13 cellular contexts compared by ENCODE assay signal in genomic region chr2:239394978-239395377, GRCh38. TPM values are rescaled to one million over a fixed set of nuclear protein-coding genes. Genes with fewer than 3 reads are reported as not detected.
DNase-seq lines count a peak whose midpoint lies in the region; ATAC-seq and TF ChIP-seq lines count a peak whose summit lies in the region.
"Had no signal": no experiment of that assay in that cellular context is flagged by ENCODE, and none has a peak within 500 bp of the region (broad histone marks: within the 10 kb centered on the region; RNA-seq: fewer than 3 reads in every experiment).

No MANE protein-coding gene starts in this region.

- no peak overlapping the region for H3K27ac Mint-ChIP-seq in activated naive CD8-positive, alpha-beta T cell treated with anti-CD3 and anti-CD28 coated beads, Interleukin-2, amount 10 ng/mL, durations not matched to agents 7 days and 5 days
- H3K27ac Mint-ChIP-seq in activated naive CD8-positive, alpha-beta T cell treated with anti-CD3 and anti-CD28 coated beads, Interleukin-2, amount 50 U/mL, for 24 hours, result no peak overlapping the region
- H3K27ac Mint-ChIP-seq in activated T-helper 17 cell treated with anti-CD3 and anti-CD28 coated beads, Interleukin-2, amount 50 U/mL, for 72 hours, result peak overlapping the region; percentile 29
- no peak overlapping the region for H3K27ac Mint-ChIP-seq in neural crest cell (ENCODE audit: unreplicated experiment)
- H3K27ac Mint-ChIP-seq: B cell had no signal

- peaks cover 0 to 12% of the 10 kb centered on the region in 2 donors for H3K4me1 ChIP-seq in uterus

- H3K27me3 Mint-ChIP-seq in activated naive CD8-positive, alpha-beta T cell treated with anti-CD3 and anti-CD28 coated beads, Interleukin-2, amount 10 ng/mL, durations not matched to agents 7 days and 5 days, result no peaks in the 10 kb centered on the region
- H3K27me3 Mint-ChIP-seq in activated naive CD8-positive, alpha-beta T cell treated with anti-CD3 and anti-CD28 coated beads, Interleukin-2, amount 50 U/mL, for 24 hours, result no peaks in the 10 kb centered on the region
- H3K27me3 Mint-ChIP-seq in activated T-helper 17 cell treated with anti-CD3 and anti-CD28 coated beads, Interleukin-2, amount 50 U/mL, for 72 hours, result no peaks in the 10 kb centered on the region
- no peaks in the 10 kb centered on the region for H3K27me3 Mint-ChIP-seq in neural crest cell (ENCODE audit: low read depth)
- H3K27me3 Mint-ChIP-seq: B cell had no signal

- no peak overlapping the region for H3K4me3 ChIP-seq in uterus
- H3K4me3 ChIP-seq: PC-9 had no signal

- no peaks in the 10 kb centered on the region for H3K27me3 ChIP-seq in uterus

- H3K27ac ChIP-seq in uterus, result peak overlapping the region; percentile 53 to 71
- H3K27ac ChIP-seq: PC-9 had no signal

- intact Hi-C loops in uterus (cut with DNase I; ENCODE audit: low total_unique reads), result no loop called here

- H3K4me3 Mint-ChIP-seq in activated naive CD8-positive, alpha-beta T cell treated with anti-CD3 and anti-CD28 coated beads, Interleukin-2, amount 10 ng/mL, durations not matched to agents 7 days and 5 days, result no peak overlapping the region
- no peak overlapping the region for H3K4me3 Mint-ChIP-seq in activated naive CD8-positive, alpha-beta T cell treated with anti-CD3 and anti-CD28 coated beads, Interleukin-2, amount 50 U/mL, for 24 hours
- no peak overlapping the region for H3K4me3 Mint-ChIP-seq in activated T-helper 17 cell treated with anti-CD3 and anti-CD28 coated beads, Interleukin-2, amount 50 U/mL, for 72 hours
- peak overlapping the region; percentile 16 for H3K4me3 Mint-ChIP-seq in neural crest cell
- H3K4me3 Mint-ChIP-seq: B cell had no signal

- peaks cover 7% of the 10 kb centered on the region for H3K36me3 Mint-ChIP-seq in activated naive CD8-positive, alpha-beta T cell treated with anti-CD3 and anti-CD28 coated beads, Interleukin-2, amount 10 ng/mL, durations not matched to agents 7 days and 5 days
- peaks cover 2% of the 10 kb centered on the region for H3K36me3 Mint-ChIP-seq in activated naive CD8-positive, alpha-beta T cell treated with anti-CD3 and anti-CD28 coated beads, Interleukin-2, amount 50 U/mL, for 24 hours (ENCODE audit: low read depth)
- H3K36me3 Mint-ChIP-seq in activated T-helper 17 cell treated with anti-CD3 and anti-CD28 coated beads, Interleukin-2, amount 50 U/mL, for 72 hours (ENCODE audit: low read depth), result no peaks in the 10 kb centered on the region
- H3K36me3 Mint-ChIP-seq in neural crest cell (ENCODE audit: low read depth), result peaks cover 2% of the 10 kb centered on the region

- POLR2A ChIA-PET in activated naive CD8-positive, alpha-beta T cell treated with anti-CD3 and anti-CD28 coated beads, Interleukin-2, amount 10 ng/mL, durations not matched to agents 7 days and 5 days (lab: Charles Lee), result interaction anchor here (1.1 kb wide), 1 partner anchor 128 kb away, joined by 4 read pairs; no protein-coding TSS in a partner anchor

- no peaks in the 10 kb centered on the region for H3K9me3 Mint-ChIP-seq in activated naive CD8-positive, alpha-beta T cell treated with anti-CD3 and anti-CD28 coated beads, Interleukin-2, amount 10 ng/mL, durations not matched to agents 7 days and 5 days
- no peaks in the 10 kb centered on the region for H3K9me3 Mint-ChIP-seq in activated naive CD8-positive, alpha-beta T cell treated with anti-CD3 and anti-CD28 coated beads, Interleukin-2, amount 50 U/mL, for 24 hours
- no peaks in the 10 kb centered on the region for H3K9me3 Mint-ChIP-seq in activated T-helper 17 cell treated with anti-CD3 and anti-CD28 coated beads, Interleukin-2, amount 50 U/mL, for 72 hours
- H3K9me3 Mint-ChIP-seq in neural crest cell, result no peaks in the 10 kb centered on the region

- H3K9me3 ChIP-seq in uterus, result no peaks in the 10 kb centered on the region

- DNase-seq in activated naive CD8-positive, alpha-beta T cell treated with anti-CD3 and anti-CD28 coated beads, Interleukin-2, amount 10 ng/mL, durations not matched to agents 7 days and 5 days, result peak; percentile 6
- no peak for DNase-seq in activated naive CD8-positive, alpha-beta T cell treated with anti-CD3 and anti-CD28 coated beads, Interleukin-2, amount 50 U/mL, for 24 hours
- DNase-seq in neural crest cell (ENCODE audit: low read depth, low spot score), result no peak
- DNase-seq in uterus, result no peak
- DNase-seq in activated naive CD4-positive, alpha-beta T cell treated with Interleukin-2 at 50 U/mL for 16 hours, result no peak
- DNase-seq: ACHN, DMS 273 treated with DMSO at 0.1 percent for 48 hours, KG1, NCI-H1694, PC-9 had no signal

- TF ChIP-seq CTCF in neural crest cell (conservative IDR thresholded peaks at IDR 0.05), result no peak
- no peak for TF ChIP-seq CTCF in uterus (IDR thresholded peaks at IDR 0.05)

- no peak for TF ChIP-seq POLR2A in uterus (IDR thresholded peaks at IDR 0.05)

- peaks cover 34% of the 10 kb centered on the region for H3K4me1 Mint-ChIP-seq in activated naive CD8-positive, alpha-beta T cell treated with anti-CD3 and anti-CD28 coated beads, Interleukin-2, amount 10 ng/mL, durations not matched to agents 7 days and 5 days
- H3K4me1 Mint-ChIP-seq in activated naive CD8-positive, alpha-beta T cell treated with anti-CD3 and anti-CD28 coated beads, Interleukin-2, amount 50 U/mL, for 24 hours, result peaks cover 37% of the 10 kb centered on the region
- H3K4me1 Mint-ChIP-seq in activated T-helper 17 cell treated with anti-CD3 and anti-CD28 coated beads, Interleukin-2, amount 50 U/mL, for 72 hours, result peaks cover 31% of the 10 kb centered on the region
- H3K4me1 Mint-ChIP-seq in neural crest cell, result peaks cover 66% of the 10 kb centered on the region

- H3K36me3 ChIP-seq in uterus, result no peaks in the 10 kb centered on the region

- ATAC-seq in activated naive CD8-positive, alpha-beta T cell treated with anti-CD3 and anti-CD28 coated beads, Interleukin-2, amount 10 ng/mL, durations not matched to agents 7 days and 5 days (ENCODE audit: low read depth), result no peak
- no peak for ATAC-seq in activated naive CD8-positive, alpha-beta T cell treated with anti-CD3 and anti-CD28 coated beads, Interleukin-2, amount 50 U/mL, for 24 hours
- ATAC-seq in activated T-helper 17 cell treated with anti-CD3 and anti-CD28 coated beads, Interleukin-2, amount 50 U/mL, for 72 hours (replicated peaks), result no peak
- no peak for ATAC-seq in HG02938 (IDR thresholded peaks at IDR 0.05; ENCODE audit: unreplicated experiment)

RNA-seq across cellular contexts. Expression of gene HDAC4, which starts 5.8 kb away (rescaled TPM):
- total RNA-seq in activated naive CD8-positive, alpha-beta T cell treated with anti-CD3 and anti-CD28 coated beads, Interleukin-2, amount 10 ng/mL, durations not matched to agents 7 days and 5 days, result 10 to 100 TPM; 54.0 to 57.4 TPM
- 10 to 100 TPM; 34.3 to 52.9 TPM for total RNA-seq in activated T-helper 17 cell treated with anti-CD3 and anti-CD28 coated beads, Interleukin-2, amount 50 U/mL, for 72 hours
- total RNA-seq in neural crest cell, result 50.7 and 52.1 TPM in 2 replicates
- 10 to 100 TPM; 42.1 to 91.5 (median 73.4) TPM for total RNA-seq in uterus
